In genomic region chr11:48955315-48956049, GRCh38 we compare ENCODE assay signal across 15 cellular contexts. TPM values are rescaled to one million over a fixed set of nuclear protein-coding genes. Genes with fewer than 3 reads are reported as not detected.
"Had no signal": no experiment of that assay in that cellular context is flagged by ENCODE, and none has a peak within 500 bp of the region (broad histone marks: within the 10 kb centered on the region; RNA-seq: fewer than 3 reads in every experiment).

No MANE protein-coding gene starts in this region.

RNA-seq across cellular contexts. Expression of gene TRIM51G, which starts 28.2 kb away (rescaled TPM):
- total RNA-seq: stomach, subcutaneous adipose tissue, suprapubic skin, temporal lobe, testis, thoracic aorta, thyroid gland, tibial nerve, transverse colon, upper lobe of left lung, ureter, urinary bladder, uterus, vagina had no signal
- polyA plus RNA-seq: stomach, thymus, urinary bladder had no signal
